19 cellular contexts compared by ENCODE assay signal in the genomic region with DNA sequence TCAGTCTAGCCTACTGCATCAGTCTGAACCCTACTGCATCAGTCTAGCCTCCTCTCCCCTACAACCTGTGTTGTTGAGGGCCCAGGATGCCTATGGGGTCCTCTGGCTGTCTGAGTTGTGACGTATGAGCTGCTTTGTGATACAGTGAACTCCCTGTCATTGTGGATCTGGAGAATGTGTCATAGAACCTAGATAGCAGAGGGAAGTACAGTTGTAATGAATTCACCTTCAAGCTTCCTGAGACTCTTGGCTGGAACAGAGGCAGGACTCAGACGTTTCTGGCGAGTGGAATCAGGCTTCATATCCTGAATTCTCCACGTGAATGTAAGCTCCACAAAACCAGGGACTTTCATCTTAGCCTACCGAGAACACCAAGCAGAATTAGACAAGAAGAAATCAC.
"Had no signal": no experiment of that assay in that cellular context is flagged by ENCODE, and none has a peak within 500 bp of the region (broad histone marks: within the 10 kb centered on the region; RNA-seq: fewer than 3 reads in every experiment).

No MANE protein-coding gene starts in this region.

- ATAC-seq: activated naive CD4-positive, alpha-beta T cell treated with anti-CD3 and anti-CD28 coated beads, Interleukin-2, amount 50 U/mL, for 72 hours; activated T-cell treated with anti-CD3 and anti-CD28 coated beads, Interleukin-2, amount 50 U/mL, for 72 hours; esophagus mucosa; gastroesophageal sphincter had no signal

- DNase-seq: activated CD4-positive, alpha-beta T cell treated with anti-CD3 and anti-CD28 coated beads, Interleukin-2, amount 50 U/mL, for 4 hours; activated gamma-delta T cell treated with Interleukin-2 at 50 U/mL for 16 hours; activated T-cell treated with anti-CD3 and anti-CD28 coated beads, Interleukin-2, amount 50 U/mL, for 72 hours; caudate nucleus; heart left ventricle; occipital lobe; stimulated activated CD4-positive, alpha-beta T cell treated with anti-CD3 and anti-CD28 coated beads, Interleukin-15, amount 100 ng/mL, for 24 hours; stimulated activated CD4-positive, alpha-beta T cell treated with anti-CD3 and anti-CD28 coated beads, Interleukin-2, amount 100 ng/mL, for 48 hours; transverse colon had no signal

- H3K27me3 ChIP-seq: gastroesophageal sphincter, heart left ventricle, transverse colon, vagina had no signal

- H3K9me3 Mint-ChIP-seq: activated naive CD4-positive, alpha-beta T cell treated with anti-CD3 and anti-CD28 coated beads, Interleukin-2, amount 50 U/mL, for 72 hours; activated T-cell treated with anti-CD3 and anti-CD28 coated beads, Interleukin-2, amount 50 U/mL, for 72 hours; memory B cell; stimulated activated naive CD8-positive, alpha-beta T cell treated with anti-CD3 and anti-CD28 coated beads, Interleukin-15, Interleukin-2, amounts not matched to agents 100 ng/mL and 50 ng/mL, for 24 hours had no signal

- H3K27ac Mint-ChIP-seq: activated T-cell treated with anti-CD3 and anti-CD28 coated beads, Interleukin-2, amount 50 U/mL, for 72 hours; stimulated activated naive CD8-positive, alpha-beta T cell treated with anti-CD3 and anti-CD28 coated beads, Interleukin-15, Interleukin-2, amounts not matched to agents 100 ng/mL and 50 ng/mL, for 24 hours had no signal

- H3K9me3 ChIP-seq: gastroesophageal sphincter, heart left ventricle, transverse colon, vagina had no signal

- H3K27me3 Mint-ChIP-seq: memory B cell; stimulated activated naive CD8-positive, alpha-beta T cell treated with anti-CD3 and anti-CD28 coated beads, Interleukin-15, Interleukin-2, amounts not matched to agents 100 ng/mL and 50 ng/mL, for 24 hours had no signal

- H3K4me3 ChIP-seq: gastroesophageal sphincter, heart left ventricle, skin epidermis, transverse colon, vagina had no signal

- H3K27ac ChIP-seq: gastroesophageal sphincter, skin epidermis, transverse colon, vagina had no signal

- FAIRE-seq: colon, TTC549 had no signal

- H3K4me1 ChIP-seq: gastroesophageal sphincter, transverse colon, vagina had no signal

- H3K4me3 Mint-ChIP-seq: activated T-cell treated with anti-CD3 and anti-CD28 coated beads, Interleukin-2, amount 50 U/mL, for 72 hours; memory B cell; nephron; stimulated activated naive CD8-positive, alpha-beta T cell treated with anti-CD3 and anti-CD28 coated beads, Interleukin-15, Interleukin-2, amounts not matched to agents 100 ng/mL and 50 ng/mL, for 24 hours had no signal
